ENCODE assay signal across 24 cellular contexts in the genomic region with DNA sequence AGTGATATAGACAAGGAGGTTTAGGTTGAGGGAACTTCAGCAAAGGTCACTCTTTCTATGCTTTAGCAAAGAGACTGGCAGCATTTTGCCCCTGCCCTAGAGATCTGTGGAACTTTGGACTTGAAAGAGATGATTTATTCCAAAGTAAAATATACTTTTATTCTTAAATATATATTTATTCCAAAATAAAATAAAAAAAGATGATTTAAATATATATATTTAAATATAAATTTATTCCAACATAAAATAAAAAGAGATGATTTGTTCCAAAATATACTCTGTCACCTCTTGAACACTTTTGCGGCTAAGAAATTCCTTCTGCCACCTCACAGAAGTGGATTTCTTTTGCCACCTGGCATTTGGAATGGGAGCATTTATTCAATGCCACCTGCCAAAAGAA.
"Had no signal": no experiment of that assay in that cellular context is flagged by ENCODE, and none has a peak within 500 bp of the region (broad histone marks: within the 10 kb centered on the region; RNA-seq: fewer than 3 reads in every experiment).

No MANE protein-coding gene starts in this region.

- H3K4me3 Mint-ChIP-seq: stimulated activated effector memory CD8-positive, alpha-beta T cell treated with anti-CD3 and anti-CD28 coated beads, Interleukin-12 subunit alpha, Interleukin-12 subunit beta, amount 100 ng/mL, for 72 hours; stimulated activated memory B cell treated with anti-CD40 and anti-IgM and Interleukin-4, amounts not matched to agents 10 μg/mL and 1 μg/mL and 100 μg/mL, for 72 hours; stimulated activated naive B cell treated with anti-CD40 and anti-IgM and Interleukin-4, amounts not matched to agents 10 μg/mL and 1 μg/mL and 100 μg/mL, for 72 hours; stimulated activated naive CD8-positive, alpha-beta T cell treated with anti-CD3 and anti-CD28 coated beads, Interleukin-15, amount 100 ng/mL, for 72 hours; stimulated activated naive CD8-positive, alpha-beta T cell treated with anti-CD3 and anti-CD28 coated beads, Interleukin-15, Interleukin-2, amounts not matched to agents 100 ng/mL and 50 ng/mL, for 24 hours; type B pancreatic cell had no signal

- ATAC-seq: stimulated activated effector memory CD8-positive, alpha-beta T cell treated with anti-CD3 and anti-CD28 coated beads, Interleukin-12 subunit alpha, Interleukin-12 subunit beta, amount 100 ng/mL, for 72 hours; stimulated activated memory B cell treated with anti-CD40 and anti-IgM and Interleukin-4, amounts not matched to agents 10 μg/mL and 1 μg/mL and 100 μg/mL, for 72 hours; stimulated activated naive B cell treated with anti-CD40 and anti-IgM and Interleukin-4, amounts not matched to agents 10 μg/mL and 1 μg/mL and 100 μg/mL, for 72 hours; stimulated activated naive CD8-positive, alpha-beta T cell treated with anti-CD3 and anti-CD28 coated beads, Interleukin-15, amount 100 ng/mL, for 72 hours; stimulated activated naive CD8-positive, alpha-beta T cell treated with anti-CD3 and anti-CD28 coated beads, Interleukin-15, Interleukin-2, amounts not matched to agents 100 U/mL and 50 U/mL, for 24 hours; upper lobe of right lung had no signal

- H3K27me3 Mint-ChIP-seq: stimulated activated memory B cell treated with anti-CD40 and anti-IgM and Interleukin-4, amounts not matched to agents 10 μg/mL and 1 μg/mL and 100 μg/mL, for 72 hours; stimulated activated naive B cell treated with anti-CD40 and anti-IgM and Interleukin-4, amounts not matched to agents 10 μg/mL and 1 μg/mL and 100 μg/mL, for 72 hours; stimulated activated naive CD8-positive, alpha-beta T cell treated with anti-CD3 and anti-CD28 coated beads, Interleukin-15, amount 100 ng/mL, for 72 hours; stimulated activated naive CD8-positive, alpha-beta T cell treated with anti-CD3 and anti-CD28 coated beads, Interleukin-15, Interleukin-2, amounts not matched to agents 100 ng/mL and 50 ng/mL, for 24 hours had no signal

- DNase-seq: stimulated activated CD4-positive, alpha-beta T cell treated with anti-CD3 and anti-CD28 coated beads, Interleukin-2, amount 100 ng/mL, for 48 hours; stimulated activated CD4-positive, alpha-beta T cell treated with anti-CD3 and anti-CD28 coated beads, Interleukin-4, amount 100 ng/mL, for 1 hour; stimulated activated CD4-positive, alpha-beta T cell treated with anti-CD3 and anti-CD28 coated beads, Interleukin-4, amount 100 ng/mL, for 24 hours; stimulated activated CD4-positive, alpha-beta T cell treated with anti-CD3 and anti-CD28 coated beads, Interleukin-4, amount 100 ng/mL, for 4 hours; stimulated activated CD8-positive, alpha-beta memory T cell treated with anti-CD3 and anti-CD28 coated beads, Interleukin-4, amount 100 ng/mL, for 48 hours; stimulated activated naive B cell treated with anti-CD40 and anti-IgM and Interleukin-4, amounts not matched to agents 10 μg/mL and 1 μg/mL and 100 μg/mL, for 72 hours; stimulated activated naive CD4-positive, alpha-beta T cell; stimulated activated naive CD4-positive, alpha-beta T cell treated with Interleukin-2 at 50 U/mL for 16 hours; stimulated activated naive CD8-positive, alpha-beta T cell treated with anti-CD3 and anti-CD28 coated beads, Interleukin-15, amount 100 ng/mL, for 72 hours; stimulated activated naive CD8-positive, alpha-beta T cell treated with anti-CD3 and anti-CD28 coated beads, Interleukin-15, Interleukin-2, amounts not matched to agents 100 U/mL and 50 U/mL, for 24 hours; stomach; substantia nigra; testis; thyroid gland; tibial artery; transverse colon; trophoblast cell; upper lobe of left lung; upper lobe of right lung; uterus had no signal

- H3K36me3 Mint-ChIP-seq: stimulated activated effector memory CD8-positive, alpha-beta T cell treated with anti-CD3 and anti-CD28 coated beads, Interleukin-12 subunit alpha, Interleukin-12 subunit beta, amount 100 ng/mL, for 72 hours; stimulated activated memory B cell treated with anti-CD40 and anti-IgM and Interleukin-4, amounts not matched to agents 10 μg/mL and 1 μg/mL and 100 μg/mL, for 72 hours; stimulated activated naive B cell treated with anti-CD40 and anti-IgM and Interleukin-4, amounts not matched to agents 10 μg/mL and 1 μg/mL and 100 μg/mL, for 72 hours had no signal

- H3K27ac Mint-ChIP-seq: stimulated activated effector memory CD8-positive, alpha-beta T cell treated with anti-CD3 and anti-CD28 coated beads, Interleukin-12 subunit alpha, Interleukin-12 subunit beta, amount 100 ng/mL, for 72 hours; stimulated activated memory B cell treated with anti-CD40 and anti-IgM and Interleukin-4, amounts not matched to agents 10 μg/mL and 1 μg/mL and 100 μg/mL, for 72 hours; stimulated activated naive B cell treated with anti-CD40 and anti-IgM and Interleukin-4, amounts not matched to agents 10 μg/mL and 1 μg/mL and 100 μg/mL, for 72 hours; stimulated activated naive CD8-positive, alpha-beta T cell treated with anti-CD3 and anti-CD28 coated beads, Interleukin-15, amount 100 ng/mL, for 72 hours; stimulated activated naive CD8-positive, alpha-beta T cell treated with anti-CD3 and anti-CD28 coated beads, Interleukin-15, Interleukin-2, amounts not matched to agents 100 ng/mL and 50 ng/mL, for 24 hours; type B pancreatic cell had no signal

- H3K4me1 Mint-ChIP-seq: stimulated activated effector memory CD8-positive, alpha-beta T cell treated with anti-CD3 and anti-CD28 coated beads, Interleukin-12 subunit alpha, Interleukin-12 subunit beta, amount 100 ng/mL, for 72 hours; stimulated activated memory B cell treated with anti-CD40 and anti-IgM and Interleukin-4, amounts not matched to agents 10 μg/mL and 1 μg/mL and 100 μg/mL, for 72 hours; stimulated activated naive B cell treated with anti-CD40 and anti-IgM and Interleukin-4, amounts not matched to agents 10 μg/mL and 1 μg/mL and 100 μg/mL, for 72 hours; stimulated activated naive CD8-positive, alpha-beta T cell treated with anti-CD3 and anti-CD28 coated beads, Interleukin-15, amount 100 ng/mL, for 72 hours had no signal
